In genomic region chr5:32754251-32754650, GRCh38 we compare ENCODE assay signal across 17 cellular contexts. TPM values are rescaled to one million over a fixed set of nuclear protein-coding genes. Genes with fewer than 3 reads are reported as not detected.
"Had no signal": no experiment of that assay in that cellular context is flagged by ENCODE, and none has a peak within 500 bp of the region (broad histone marks: within the 10 kb centered on the region; RNA-seq: fewer than 3 reads in every experiment).

No MANE protein-coding gene starts in this region.

- H3K27ac ChIP-seq: breast epithelium, hepatocyte, left ventricle myocardium inferior, right lobe of liver, spleen, stomach, testis had no signal

- H3K36me3 ChIP-seq: breast epithelium, left ventricle myocardium inferior, right lobe of liver, spleen, stomach had no signal

- ATAC-seq: activated CD4-positive, CD25-positive, alpha-beta regulatory T cell treated with anti-CD3 and anti-CD28 coated beads, Interleukin-2, amount 50 U/mL, for 24 hours; natural killer cell treated with Interleukin-12 subunit alpha and Interleukin-12 subunit beta and Interleukin-15 and Interleukin-18, amount 100 ng/mL, for 72 hours; right lobe of liver had no signal

- H3K4me1 ChIP-seq: breast epithelium, right lobe of liver, spleen, stomach, testis had no signal

- H3K9me3 ChIP-seq: right lobe of liver, testis had no signal

- H3K4me3 ChIP-seq: breast epithelium, hepatocyte, left ventricle myocardium inferior, right lobe of liver, spleen, stomach, testis had no signal

- DNase-seq: activated naive CD4-positive, alpha-beta T cell; aorta; cerebellar nuclear complex; effector memory CD4-positive, alpha-beta T cell; left ventricle myocardium inferior; occipital lobe; right lobe of liver; spleen; stimulated activated CD4-positive, alpha-beta T cell treated with anti-CD3 and anti-CD28 coated beads, Interleukin-1b, Interleukin-23, amount 100 ng/mL, for 48 hours; stomach; T-helper 9 cell; testis had no signal

- H3K4me2 ChIP-seq: hepatocyte had no signal

- H3K27me3 ChIP-seq: breast epithelium, hepatocyte, right lobe of liver, spleen, stomach, testis had no signal

- H2AFZ ChIP-seq: hepatocyte had no signal

RNA-seq across cellular contexts. Expression of gene NPR3, which starts 43.1 kb away (rescaled TPM):
- total RNA-seq: activated CD8-positive, alpha-beta memory T cell treated with anti-CD3 and anti-CD28 coated beads for 36 hours had no signal
